ENCODE assay signal across 8 cellular contexts in the genomic region with DNA sequence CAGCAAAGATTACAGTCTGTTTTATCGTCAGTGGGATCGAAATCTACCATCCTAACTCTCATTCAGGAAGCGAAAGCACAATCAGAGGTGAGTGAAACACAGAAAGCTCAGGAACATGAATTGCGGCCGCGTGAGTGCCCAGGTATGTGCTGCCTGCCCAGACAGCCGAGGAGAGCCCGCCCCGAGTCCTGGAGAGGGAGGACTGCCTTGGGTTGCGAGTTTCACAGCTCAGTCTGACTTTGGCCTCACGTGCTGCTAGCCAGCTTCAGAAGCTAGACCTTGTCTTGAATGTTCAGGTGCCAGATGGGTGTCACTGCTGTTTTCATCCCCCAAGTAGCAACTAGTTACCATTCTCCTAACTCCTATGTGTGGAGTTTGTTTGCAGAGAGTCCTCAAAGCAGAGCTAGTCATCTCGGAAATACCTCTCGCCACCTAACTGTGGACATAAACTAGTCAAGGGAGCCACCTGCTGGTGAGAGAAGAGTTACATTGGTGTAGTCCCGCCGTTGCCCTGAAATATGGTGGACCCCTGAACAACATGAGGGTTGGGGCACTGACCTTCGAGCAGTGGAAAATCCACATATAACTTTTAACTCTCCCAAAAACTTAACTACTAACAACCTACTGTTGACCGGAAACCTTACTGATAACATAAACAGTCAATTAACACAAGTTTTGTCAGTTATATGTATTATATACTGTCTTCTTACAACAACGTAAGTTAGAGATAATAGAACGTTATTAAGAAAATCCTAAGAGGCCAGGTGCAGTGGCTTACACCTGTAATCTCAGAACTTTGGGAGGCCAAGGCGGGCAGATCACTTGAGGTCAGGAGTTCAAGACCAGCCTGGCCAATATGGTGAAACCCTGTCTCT.
A peak's percentile ranks its signal among the peaks of the same experiment; 100 is the strongest.
DNase-seq lines count a peak whose midpoint lies in the region; ATAC-seq and TF ChIP-seq lines count a peak whose summit lies in the region.

No MANE protein-coding gene starts in this region.

- no peaks in the 10 kb centered on the region for H3K9me3 Mint-ChIP-seq in activated CD8-positive, alpha-beta memory T cell treated with anti-CD3 and anti-CD28 coated beads, Interleukin-2, amount 10 ng/mL, durations not matched to agents 7 days and 5 days (ENCODE audit: low read depth)
- peaks cover 0 to under 1% (median 0%) of the 10 kb centered on the region in 11 donors for H3K9me3 Mint-ChIP-seq in naive thymus-derived CD4-positive, alpha-beta T cell

- H3K4me1 ChIP-seq in DND-41 (ENCODE audit: insufficient read depth, low read length) (no peaks in the 10 kb centered on the region), NT2/D1 (ENCODE audit: insufficient read depth, insufficient read length) (no peaks in the 10 kb centered on the region)
- no peaks in the 10 kb centered on the region for H3K4me1 ChIP-seq in naive thymus-derived CD4-positive, alpha-beta T cell (ENCODE audit: control insufficient read depth in 2 of 2, insufficient read depth in 2 of 2, low read length in 2 of 2)

- H3K9ac ChIP-seq in DND-41 (ENCODE audit: low read depth, low read length) = no peak overlapping the region
- H3K9ac ChIP-seq in NT2/D1 (ENCODE audit: insufficient read length, low read depth) = no peak overlapping the region

- peaks cover 6% of the 10 kb centered on the region for H3K4me1 Mint-ChIP-seq in activated CD8-positive, alpha-beta memory T cell treated with anti-CD3 and anti-CD28 coated beads, Interleukin-2, amount 10 ng/mL, durations not matched to agents 7 days and 5 days
- peaks cover 0 to 7% (median 4%) of the 10 kb centered on the region in 7 donors for H3K4me1 Mint-ChIP-seq in naive thymus-derived CD4-positive, alpha-beta T cell

- H3K79me2 ChIP-seq in DND-41 (ENCODE audit: insufficient read depth, low read length) = no peaks in the 10 kb centered on the region

- no peaks in the 10 kb centered on the region for H3K27me3 Mint-ChIP-seq in activated CD8-positive, alpha-beta memory T cell treated with anti-CD3 and anti-CD28 coated beads, Interleukin-2, amount 10 ng/mL, durations not matched to agents 7 days and 5 days
- no peaks in the 10 kb centered on the region for H3K27me3 Mint-ChIP-seq in naive thymus-derived CD4-positive, alpha-beta T cell

- DNase-seq in DND-41 (peak; percentile 71), HuH-7.5 (ENCODE audit: low spot score) (peak; percentile 60), NT2/D1 (ENCODE audit: low read depth, low spot score) (peak; percentile 64), epithelial cell of proximal tubule (ENCODE audit: low read depth) (no peak)
- peak; percentile 78 for DNase-seq in activated CD8-positive, alpha-beta memory T cell treated with anti-CD3 and anti-CD28 coated beads, Interleukin-2, amount 10 ng/mL, durations not matched to agents 7 days and 5 days
- DNase-seq in naive thymus-derived CD4-positive, alpha-beta T cell = peak; percentile 27 to 76 (median 65)
- DNase-seq in stimulated activated naive CD4-positive, alpha-beta T cell treated with Interleukin-2 at 50 U/mL for 16 hours (lab: John Stamatoyannopoulos, UW) = peak; percentile 45

- TF ChIP-seq CTCF in DND-41 (IDR thresholded peaks at IDR 0.05; ENCODE audit: borderline replicate concordance, extremely low read depth, low read length, poor library complexity, severe bottlenecking) = peak; percentile 85
- TF ChIP-seq CTCF in epithelial cell of proximal tubule (conservative IDR thresholded peaks at IDR 0.05; ENCODE audit: low read depth, low read length) = peak; percentile 81

- H3K27me3 ChIP-seq in DND-41 (ENCODE audit: insufficient read depth, low read length, poor library complexity) = no peaks in the 10 kb centered on the region
- no peaks in the 10 kb centered on the region for H3K27me3 ChIP-seq in NT2/D1 (ENCODE audit: insufficient read depth, insufficient read length)
- H3K27me3 ChIP-seq in naive thymus-derived CD4-positive, alpha-beta T cell (ENCODE audit: control insufficient read depth in 2 of 2, insufficient read depth in 2 of 2, low read length in 2 of 2) = no peaks in the 10 kb centered on the region

- CTCF ChIA-PET in activated CD8-positive, alpha-beta memory T cell treated with anti-CD3 and anti-CD28 coated beads, Interleukin-2, amount 10 ng/mL, durations not matched to agents 7 days and 5 days (lab: Charles Lee) = interaction anchor here (0.7 to 2.4 kb wide), 21 partner anchors 9 to 562 kb away, joined by 3 to 21 read pairs (median 4); a partner anchor contains a TSS
- CTCF ChIA-PET in naive thymus-derived CD4-positive, alpha-beta T cell (lab: Charles Lee) = interaction anchor here (0.6 to 1.8 kb wide), 10 partner anchors 12 to 683 kb away, joined by 3 to 22 read pairs (median 4); no protein-coding TSS in a partner anchor

- POLR2A ChIA-PET in naive thymus-derived CD4-positive, alpha-beta T cell (lab: Charles Lee) = no interaction called here

- ATAC-seq in DND-41 (ENCODE audit: insufficient read depth, low read depth) = peak; percentile 95
- ATAC-seq in GM21619 (IDR thresholded peaks at IDR 0.05; ENCODE audit: unreplicated experiment) = peak; percentile 94
- peak; percentile 93 for ATAC-seq in activated CD8-positive, alpha-beta memory T cell treated with anti-CD3 and anti-CD28 coated beads, Interleukin-2, amount 10 ng/mL, durations not matched to agents 7 days and 5 days
- peak; percentile 89 for ATAC-seq in naive thymus-derived CD4-positive, alpha-beta T cell

- H2AFZ ChIP-seq in DND-41 (ENCODE audit: low read depth, low read length) = no peak overlapping the region

- H3K36me3 ChIP-seq in DND-41 (ENCODE audit: insufficient read depth, low read length) = no peaks in the 10 kb centered on the region
- peaks cover 11% of the 10 kb centered on the region for H3K36me3 ChIP-seq in NT2/D1 (ENCODE audit: insufficient read depth, insufficient read length, low read length)
- H3K36me3 ChIP-seq in naive thymus-derived CD4-positive, alpha-beta T cell (ENCODE audit: control insufficient read depth in 2 of 3, insufficient read depth in 3 of 3, low read length in 3 of 3) = no peaks in the 10 kb centered on the region

- no peak overlapping the region for H3K4me2 ChIP-seq in DND-41 (ENCODE audit: insufficient read depth, low read length)

- H3K36me3 Mint-ChIP-seq in activated CD8-positive, alpha-beta memory T cell treated with anti-CD3 and anti-CD28 coated beads, Interleukin-2, amount 10 ng/mL, durations not matched to agents 7 days and 5 days = peaks cover 2% of the 10 kb centered on the region
- H3K36me3 Mint-ChIP-seq in naive thymus-derived CD4-positive, alpha-beta T cell = peaks cover 0 to 9% (median 2%) of the 10 kb centered on the region in 5 donors

- intact Hi-C loops in naive thymus-derived CD4-positive, alpha-beta T cell (cut with micrococcal nuclease) = loop anchor here (1.0 to 5.0 kb wide), 4 partner anchors 17 to 512 kb away; a partner anchor contains a TSS

- H4K20me1 ChIP-seq in DND-41 (ENCODE audit: insufficient read depth, low read length) = no peaks in the 10 kb centered on the region

- H3K27ac Mint-ChIP-seq in activated CD8-positive, alpha-beta memory T cell treated with anti-CD3 and anti-CD28 coated beads, Interleukin-2, amount 10 ng/mL, durations not matched to agents 7 days and 5 days = no peak overlapping the region
- H3K27ac Mint-ChIP-seq in naive thymus-derived CD4-positive, alpha-beta T cell = peak overlapping the region in 2 of 9 donors; percentile 60 to 71

- no peak overlapping the region for H3K4me3 Mint-ChIP-seq in activated CD8-positive, alpha-beta memory T cell treated with anti-CD3 and anti-CD28 coated beads, Interleukin-2, amount 10 ng/mL, durations not matched to agents 7 days and 5 days
- H3K4me3 Mint-ChIP-seq in naive thymus-derived CD4-positive, alpha-beta T cell = no peak overlapping the region

- H3K9me3 ChIP-seq in DND-41 (ENCODE audit: insufficient read depth, low read length, severe bottlenecking) (no peaks in the 10 kb centered on the region), NT2/D1 (ENCODE audit: insufficient read depth, low read length) (no peaks in the 10 kb centered on the region)
- no peaks in the 10 kb centered on the region for H3K9me3 ChIP-seq in naive thymus-derived CD4-positive, alpha-beta T cell (ENCODE audit: control insufficient read depth in 2 of 3, low read length in 3 of 3)

- no peak overlapping the region for H3K27ac ChIP-seq in DND-41 (ENCODE audit: low read length)
- no peak overlapping the region for H3K27ac ChIP-seq in naive thymus-derived CD4-positive, alpha-beta T cell (ENCODE audit: low read depth, low read length)

- H3K4me3 ChIP-seq in DND-41 (ENCODE audit: low read depth in 1 of 2, low read length in 2 of 2) = no peak overlapping the region
- no peak overlapping the region for H3K4me3 ChIP-seq in NT2/D1 (ENCODE audit: insufficient read length, low read depth)
- H3K4me3 ChIP-seq in epithelial cell of proximal tubule (ENCODE audit: low read depth, low read length) = no peak overlapping the region
- H3K4me3 ChIP-seq in naive thymus-derived CD4-positive, alpha-beta T cell (ENCODE audit: low read length) = no peak overlapping the region
